Comparison of ENCODE assay signal across 1 cellular context in genomic region chr18:25066536-25066935, GRCh38.
TF ChIP-seq lines count a peak whose summit lies in the region.

No MANE protein-coding gene starts in this region.

TF ChIP-seq in IMR-90, 13 proteins besides CTCF, POLR2A, EP300 and RAD21:
- TF ChIP-seq RFX5 (IDR thresholded peaks at IDR 0.05; ENCODE audit: low read depth, low read length): no peak
- TF ChIP-seq CHD1 (IDR thresholded peaks at IDR 0.05; ENCODE audit: low read depth, low read length): no peak
- TF ChIP-seq MXI1 (IDR thresholded peaks at IDR 0.05; ENCODE audit: borderline replicate concordance, low read depth, low read length): no peak
- TF ChIP-seq MAZ (IDR thresholded peaks at IDR 0.05; ENCODE audit: borderline replicate concordance, low read depth, low read length): no peak
- no peak for TF ChIP-seq NFE2L2 (IDR thresholded peaks at IDR 0.05; ENCODE audit: low read depth, low read length)
- no peak for TF ChIP-seq SMC3 (IDR thresholded peaks at IDR 0.05; ENCODE audit: low read depth, low read length)
- TF ChIP-seq USF2 (IDR thresholded peaks at IDR 0.05; ENCODE audit: low read depth, low read length): no peak
